Comparison of ENCODE assay signal across 22 cellular contexts in the genomic region with DNA sequence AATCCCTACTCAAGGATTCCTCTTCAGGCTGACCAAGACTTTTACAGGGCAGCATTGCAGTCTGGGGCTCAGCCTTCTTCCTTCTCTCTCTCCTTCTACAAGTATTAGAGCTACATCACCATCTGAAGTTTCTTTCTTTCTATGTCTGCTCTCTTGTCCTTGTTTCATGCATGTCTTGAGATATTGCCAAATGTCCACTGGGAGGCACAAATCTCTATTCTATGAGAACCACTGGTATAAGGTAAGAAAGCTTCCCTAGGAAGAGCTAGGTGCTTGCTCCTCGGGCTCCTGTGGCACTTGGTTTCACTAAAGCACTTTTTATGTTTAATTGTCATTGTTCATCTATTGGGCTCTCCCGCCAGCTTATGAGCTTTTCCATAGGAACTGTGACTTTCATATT.
DNase-seq lines count a peak whose midpoint lies in the region; ATAC-seq and TF ChIP-seq lines count a peak whose summit lies in the region.
"Had no signal": no experiment of that assay in that cellular context is flagged by ENCODE, and none has a peak within 500 bp of the region (broad histone marks: within the 10 kb centered on the region; RNA-seq: fewer than 3 reads in every experiment).

No MANE protein-coding gene starts in this region.

- no peaks in the 10 kb centered on the region for H3K27me3 ChIP-seq in neural progenitor cell
- H3K27me3 ChIP-seq: ascending aorta, foreskin keratinocyte, sigmoid colon, upper lobe of left lung had no signal

- H3K4me3 Mint-ChIP-seq in chondrocyte (ENCODE audit: unreplicated experiment) (no peak overlapping the region), neural progenitor cell (no peak overlapping the region)
- H3K4me3 Mint-ChIP-seq: activated CD8-positive, alpha-beta T cell treated with anti-CD3 and anti-CD28 coated beads for 36 hours; activated naive CD4-positive, alpha-beta T cell treated with anti-CD3 and anti-CD28 coated beads, Interleukin-2, amount 10 ng/mL, durations not matched to agents 7 days and 5 days; activated T-cell treated with anti-CD3 and anti-CD28 coated beads, Interleukin-2, amount 50 U/mL, for 24 hours; CD4-positive, CD25-positive, alpha-beta regulatory T cell; stimulated activated naive CD8-positive, alpha-beta T cell treated with anti-CD3 and anti-CD28 coated beads, Interleukin-15, Interleukin-2, amounts not matched to agents 100 ng/mL and 50 ng/mL, for 24 hours had no signal

- no peaks in the 10 kb centered on the region for H4K20me1 ChIP-seq in neural progenitor cell (ENCODE audit: low read depth)

- H3K4me1 ChIP-seq in neural progenitor cell = no peaks in the 10 kb centered on the region
- H3K4me1 ChIP-seq: ascending aorta, foreskin keratinocyte, sigmoid colon had no signal

- H3F3A ChIP-seq in neural progenitor cell (ENCODE audit: low read depth) = no peaks in the 10 kb centered on the region

- no peak overlapping the region for H3K27ac Mint-ChIP-seq in chondrocyte (ENCODE audit: unreplicated experiment)
- no peak overlapping the region for H3K27ac Mint-ChIP-seq in neural progenitor cell
- H3K27ac Mint-ChIP-seq: activated CD8-positive, alpha-beta T cell treated with anti-CD3 and anti-CD28 coated beads for 36 hours; activated naive CD4-positive, alpha-beta T cell treated with anti-CD3 and anti-CD28 coated beads, Interleukin-2, amount 10 ng/mL, durations not matched to agents 7 days and 5 days; activated T-cell treated with anti-CD3 and anti-CD28 coated beads, Interleukin-2, amount 50 U/mL, for 24 hours; CD4-positive, CD25-positive, alpha-beta regulatory T cell; stimulated activated naive CD8-positive, alpha-beta T cell treated with anti-CD3 and anti-CD28 coated beads, Interleukin-15, Interleukin-2, amounts not matched to agents 100 ng/mL and 50 ng/mL, for 24 hours had no signal

- no peaks in the 10 kb centered on the region for H3K9me3 ChIP-seq in neural progenitor cell (ENCODE audit: low read depth)
- H3K9me3 ChIP-seq: ascending aorta, sigmoid colon, upper lobe of left lung had no signal

- no peak overlapping the region for H3K4me3 ChIP-seq in neural progenitor cell
- H3K4me3 ChIP-seq: ascending aorta, sigmoid colon, upper lobe of left lung had no signal

- no peaks in the 10 kb centered on the region for H3K4me1 Mint-ChIP-seq in chondrocyte (ENCODE audit: low read depth)
- peaks cover 9% of the 10 kb centered on the region for H3K4me1 Mint-ChIP-seq in neural progenitor cell
- H3K4me1 Mint-ChIP-seq: activated naive CD4-positive, alpha-beta T cell treated with anti-CD3 and anti-CD28 coated beads, Interleukin-2, amount 10 ng/mL, durations not matched to agents 7 days and 5 days; CD4-positive, CD25-positive, alpha-beta regulatory T cell had no signal

- H3K9me3 Mint-ChIP-seq in chondrocyte (ENCODE audit: low read depth) (no peaks in the 10 kb centered on the region), neural progenitor cell (no peaks in the 10 kb centered on the region)
- H3K9me3 Mint-ChIP-seq: activated CD8-positive, alpha-beta T cell treated with anti-CD3 and anti-CD28 coated beads for 36 hours; activated naive CD4-positive, alpha-beta T cell treated with anti-CD3 and anti-CD28 coated beads, Interleukin-2, amount 10 ng/mL, durations not matched to agents 7 days and 5 days; activated T-cell treated with anti-CD3 and anti-CD28 coated beads, Interleukin-2, amount 50 U/mL, for 24 hours; stimulated activated naive CD8-positive, alpha-beta T cell treated with anti-CD3 and anti-CD28 coated beads, Interleukin-15, Interleukin-2, amounts not matched to agents 100 ng/mL and 50 ng/mL, for 24 hours had no signal

- DNase-seq in NCI-H82 (lab: John Stamatoyannopoulos, UW) (peak; percentile 16), NCI-H82 treated with DMSO at 0.1 percent for 48 hours (lab: John Stamatoyannopoulos, UW; ENCODE audit: unreplicated experiment) (no peak), MV-4-11 (lab: John Stamatoyannopoulos, UW) (peak; percentile 16), chondrocyte (ENCODE audit: low spot score) (no peak), neural progenitor cell (ENCODE audit: low spot score) (peak; percentile 5), GM20000 (ENCODE audit: low spot score) (no peak), NCI-H510A (lab: John Stamatoyannopoulos, UW) (no peak)
- DNase-seq: activated CD4-positive, CD25-positive, alpha-beta regulatory T cell; activated CD8-positive, alpha-beta T cell treated with anti-CD3 and anti-CD28 coated beads for 36 hours; activated naive CD4-positive, alpha-beta T cell treated with anti-CD3 and anti-CD28 coated beads, Interleukin-2, amount 10 ng/mL, durations not matched to agents 7 days and 5 days; activated T-cell treated with anti-CD3 and anti-CD28 coated beads, Interleukin-2, amount 50 U/mL, for 24 hours; CD4-positive, CD25-positive, alpha-beta regulatory T cell; DMS79; kidney glomerular epithelial cell; NCI-H1436 treated with DMSO at 0.1 percent for 48 hours; Right ventricle myocardium superior; sigmoid colon; upper lobe of left lung had no signal

- H3K79me2 ChIP-seq in neural progenitor cell (ENCODE audit: low read depth) = no peaks in the 10 kb centered on the region

- H3K36me3 Mint-ChIP-seq in chondrocyte (ENCODE audit: low read depth) = peaks cover 2% of the 10 kb centered on the region
- no peaks in the 10 kb centered on the region for H3K36me3 Mint-ChIP-seq in neural progenitor cell
- H3K36me3 Mint-ChIP-seq: activated naive CD4-positive, alpha-beta T cell treated with anti-CD3 and anti-CD28 coated beads, Interleukin-2, amount 10 ng/mL, durations not matched to agents 7 days and 5 days; CD4-positive, CD25-positive, alpha-beta regulatory T cell had no signal

- no peaks in the 10 kb centered on the region for H3K36me3 ChIP-seq in neural progenitor cell
- H3K36me3 ChIP-seq: ascending aorta, sigmoid colon, upper lobe of left lung had no signal

- H3K9ac ChIP-seq in neural progenitor cell = no peak overlapping the region

- ATAC-seq in HG02840 (IDR thresholded peaks at IDR 0.05; ENCODE audit: low FRiP score, unreplicated experiment) = no peak
- ATAC-seq: activated CD8-positive, alpha-beta T cell treated with anti-CD3 and anti-CD28 coated beads for 36 hours; foreskin keratinocyte had no signal

- H3K27ac ChIP-seq in neural progenitor cell = no peak overlapping the region
- H3K27ac ChIP-seq: ascending aorta, foreskin keratinocyte, sigmoid colon, upper lobe of left lung had no signal

- H3K27me3 Mint-ChIP-seq in chondrocyte (ENCODE audit: low read depth) (peaks cover 26% of the 10 kb centered on the region), neural progenitor cell (ENCODE audit: insufficient read depth, low read depth) (no peaks in the 10 kb centered on the region)
- H3K27me3 Mint-ChIP-seq: activated naive CD4-positive, alpha-beta T cell treated with anti-CD3 and anti-CD28 coated beads, Interleukin-2, amount 10 ng/mL, durations not matched to agents 7 days and 5 days; activated T-cell treated with anti-CD3 and anti-CD28 coated beads, Interleukin-2, amount 50 U/mL, for 24 hours; CD4-positive, CD25-positive, alpha-beta regulatory T cell had no signal

- H2AFZ ChIP-seq in neural progenitor cell (replicated peaks) = no peak overlapping the region

- TF ChIP-seq CTCF in chondrocyte (IDR thresholded peaks at IDR 0.05) = peak; percentile 49
- TF ChIP-seq CTCF in neural progenitor cell (IDR thresholded peaks at IDR 0.05) = peak; percentile 15
- no peak for TF ChIP-seq CTCF in GM20000 (IDR thresholded peaks at IDR 0.05; ENCODE audit: extremely low read depth, missing control alignments)

- H3K4me2 ChIP-seq in neural progenitor cell = no peak overlapping the region

Comparison
In these comparisons a context has a peak if more than half of its experiments do, and no peak if none do; other contexts are left out.
1. DNase-seq: peak in NCI-H82 (single experiment), MV-4-11 (single experiment) and neural progenitor cell (single experiment); none in NCI-H82 treated with DMSO at 0.1 percent for 48 hours (single experiment), chondrocyte (single experiment), GM20000 (single experiment) and NCI-H510A (single experiment).